13 cellular contexts compared by ENCODE assay signal in genomic region chr10:119090026-119090808, GRCh38. TPM values are rescaled to one million over a fixed set of nuclear protein-coding genes. Genes with fewer than 3 reads are reported as not detected.
DNase-seq lines count a peak whose midpoint lies in the region; ATAC-seq and TF ChIP-seq lines count a peak whose summit lies in the region.
"Had no signal": no experiment of that assay in that cellular context is flagged by ENCODE, and none has a peak within 500 bp of the region (broad histone marks: within the 10 kb centered on the region; RNA-seq: fewer than 3 reads in every experiment).

No MANE protein-coding gene starts in this region.

- no peaks in the 10 kb centered on the region for H3K9me3 ChIP-seq in KOPT-K1 (ENCODE audit: insufficient read depth, low read length, poor library complexity, severe bottlenecking)
- H3K9me3 ChIP-seq: left lung had no signal

- no peak for TF ChIP-seq CTCF in GM12865 (IDR thresholded peaks at IDR 0.05; ENCODE audit: insufficient read depth, low read depth, low read length, missing control alignments)
- TF ChIP-seq CTCF in endothelial cell (IDR thresholded peaks at IDR 0.05; ENCODE audit: unreplicated experiment) = no peak

- peaks cover 35% of the 10 kb centered on the region for H3K4me1 Mint-ChIP-seq in activated T-helper 17 cell treated with anti-CD3 and anti-CD28 coated beads, Interleukin-2, amount 50 U/mL, for 72 hours
- H3K4me1 Mint-ChIP-seq in naive thymus-derived CD8-positive, alpha-beta T cell = peaks cover 13 to 46% (median 23%) of the 10 kb centered on the region in 4 donors
- peaks cover 9% of the 10 kb centered on the region for H3K4me1 Mint-ChIP-seq in endothelial cell (ENCODE audit: unreplicated experiment)

- DNase-seq in GM12865 (ENCODE audit: low read depth) (peak; percentile 84), endothelial cell (ENCODE audit: low spot score) (no peak), GF-D8 (lab: John Stamatoyannopoulos, UW) (no peak)
- DNase-seq in naive thymus-derived CD8-positive, alpha-beta T cell = peak in 3 of 10 donors; percentile 19 to 44 (median 30)
- DNase-seq: anterior cingulate cortex, DMS 273 treated with DMSO at 0.1 percent for 48 hours, left lung, NCI-H524 treated with DMSO at 0.1 percent for 48 hours had no signal

- peak overlapping the region; percentile 91 for H3K27ac ChIP-seq in KOPT-K1 (ENCODE audit: low read depth, low read length, poor library complexity, severe bottlenecking)
- H3K27ac ChIP-seq: left lung had no signal

- peak overlapping the region; percentile 68 for H3K4me3 Mint-ChIP-seq in activated T-helper 17 cell treated with anti-CD3 and anti-CD28 coated beads, Interleukin-2, amount 50 U/mL, for 72 hours
- H3K4me3 Mint-ChIP-seq in naive thymus-derived CD8-positive, alpha-beta T cell = peak overlapping the region in 7 of 10 donors; percentile 31 to 74 (median 54)
- no peak overlapping the region for H3K4me3 Mint-ChIP-seq in endothelial cell (ENCODE audit: unreplicated experiment)

- H3K36me3 Mint-ChIP-seq in activated T-helper 17 cell treated with anti-CD3 and anti-CD28 coated beads, Interleukin-2, amount 50 U/mL, for 72 hours (ENCODE audit: low read depth) = no peaks in the 10 kb centered on the region
- H3K36me3 Mint-ChIP-seq in naive thymus-derived CD8-positive, alpha-beta T cell = no peaks in the 10 kb centered on the region
- H3K36me3 Mint-ChIP-seq in endothelial cell (ENCODE audit: low read depth, unreplicated experiment) = no peaks in the 10 kb centered on the region

- peak; percentile 93 for ATAC-seq in activated T-helper 17 cell treated with anti-CD3 and anti-CD28 coated beads, Interleukin-2, amount 50 U/mL, for 72 hours (replicated peaks)
- ATAC-seq in naive thymus-derived CD8-positive, alpha-beta T cell = peak in 1 of 2 donors; percentile 50
- no peak for ATAC-seq in HG02938 (IDR thresholded peaks at IDR 0.05; ENCODE audit: unreplicated experiment)
- ATAC-seq in HG03175 (IDR thresholded peaks at IDR 0.05; ENCODE audit: unreplicated experiment) = no peak
- ATAC-seq: HepG2 had no signal

- no peaks in the 10 kb centered on the region for H3K36me3 ChIP-seq in KOPT-K1 (ENCODE audit: insufficient read depth, low read length)
- H3K36me3 ChIP-seq: left lung had no signal

- no peaks in the 10 kb centered on the region for H3K9me3 Mint-ChIP-seq in activated T-helper 17 cell treated with anti-CD3 and anti-CD28 coated beads, Interleukin-2, amount 50 U/mL, for 72 hours
- H3K9me3 Mint-ChIP-seq in naive thymus-derived CD8-positive, alpha-beta T cell = no peaks in the 10 kb centered on the region
- H3K9me3 Mint-ChIP-seq in endothelial cell (ENCODE audit: unreplicated experiment) = no peaks in the 10 kb centered on the region

- POLR2A ChIA-PET in naive thymus-derived CD8-positive, alpha-beta T cell (lab: Charles Lee) = interaction anchor here (0.6 kb wide), 1 partner anchor 49 kb away, joined by 7 read pairs; no protein-coding TSS in a partner anchor

- no peak overlapping the region for H3K4me3 ChIP-seq in GM12865 (ENCODE audit: low read depth, low read length)
- H3K4me3 ChIP-seq: left lung had no signal

- H3K27me3 Mint-ChIP-seq in activated T-helper 17 cell treated with anti-CD3 and anti-CD28 coated beads, Interleukin-2, amount 50 U/mL, for 72 hours = no peaks in the 10 kb centered on the region
- H3K27me3 Mint-ChIP-seq in naive thymus-derived CD8-positive, alpha-beta T cell = no peaks in the 10 kb centered on the region
- no peaks in the 10 kb centered on the region for H3K27me3 Mint-ChIP-seq in endothelial cell (ENCODE audit: unreplicated experiment)

- peak overlapping the region; percentile 92 for H3K27ac Mint-ChIP-seq in activated T-helper 17 cell treated with anti-CD3 and anti-CD28 coated beads, Interleukin-2, amount 50 U/mL, for 72 hours
- peak overlapping the region; percentile 79 to 96 (median 90) for H3K27ac Mint-ChIP-seq in naive thymus-derived CD8-positive, alpha-beta T cell
- H3K27ac Mint-ChIP-seq in endothelial cell (ENCODE audit: unreplicated experiment) = no peak overlapping the region

RNA-seq across cellular contexts. Expression of gene EIF3A, which starts 9.6 kb away (rescaled TPM):
- 100 to 1,000 TPM in 1 of 2 donors, 10 to 100 TPM in 1; 93.8 to 155 TPM for total RNA-seq in activated T-helper 17 cell treated with anti-CD3 and anti-CD28 coated beads, Interleukin-2, amount 50 U/mL, for 72 hours
- total RNA-seq in naive thymus-derived CD8-positive, alpha-beta T cell = 10 to 100 TPM; 88.2 to 93.6 TPM
- polyA plus RNA-seq in naive thymus-derived CD8-positive, alpha-beta T cell = 10 to 100 TPM; 30.0 to 56.2 (median 45.0) TPM
- total RNA-seq in endothelial cell (ENCODE audit: unreplicated experiment) = 107 TPM

RNA-seq across cellular contexts. Expression of gene DENND10, which starts 13.7 kb away (rescaled TPM):
- 10 to 100 TPM; 15.6 to 32.0 TPM for total RNA-seq in activated T-helper 17 cell treated with anti-CD3 and anti-CD28 coated beads, Interleukin-2, amount 50 U/mL, for 72 hours
- total RNA-seq in naive thymus-derived CD8-positive, alpha-beta T cell = 10 to 100 TPM; 21.6 to 23.2 TPM
- polyA plus RNA-seq in naive thymus-derived CD8-positive, alpha-beta T cell = 10 to 100 TPM; 18.3 to 20.4 (median 20.1) TPM
- 40.6 TPM for total RNA-seq in endothelial cell (ENCODE audit: unreplicated experiment)
